Comparison of ENCODE assay signal across 11 cellular contexts in the genomic region with DNA sequence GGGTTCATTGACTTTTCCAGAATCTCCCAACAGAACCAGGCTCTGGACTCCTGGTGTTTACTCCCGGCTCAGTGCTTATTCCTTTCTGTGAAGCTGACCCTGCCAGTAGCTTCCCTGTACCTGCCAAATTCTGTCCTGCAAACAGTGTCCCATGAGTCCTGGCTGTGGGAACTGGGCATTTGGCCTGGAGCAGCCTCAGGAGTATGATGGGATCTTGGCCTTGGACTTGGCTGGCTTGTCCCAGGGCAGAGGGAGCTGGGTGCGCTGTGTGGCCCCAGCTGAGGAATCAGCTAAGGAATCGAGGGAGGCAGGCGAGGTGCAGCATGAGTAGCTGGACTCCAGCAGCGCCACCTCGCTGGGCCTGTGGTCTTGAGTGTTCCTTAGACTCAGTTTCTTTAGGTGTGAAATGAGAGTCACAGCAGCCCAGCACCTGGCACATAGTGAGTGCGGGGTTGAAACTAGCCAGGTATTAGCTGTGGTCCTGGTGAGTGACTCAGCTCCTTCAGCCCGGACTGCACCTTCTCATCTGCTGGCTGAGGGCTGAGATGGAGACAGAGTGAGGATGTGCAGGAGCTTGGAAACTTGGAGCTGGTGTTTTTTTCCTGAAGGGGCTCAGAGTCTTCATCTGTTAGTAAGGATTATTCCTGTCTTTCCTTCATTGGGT. TPM values are rescaled to one million over a fixed set of nuclear protein-coding genes. Genes with fewer than 3 reads are reported as not detected.
DNase-seq lines count a peak whose midpoint lies in the region; ATAC-seq and TF ChIP-seq lines count a peak whose summit lies in the region.
"Had no signal": no experiment of that assay in that cellular context is flagged by ENCODE, and none has a peak within 500 bp of the region (broad histone marks: within the 10 kb centered on the region; RNA-seq: fewer than 3 reads in every experiment).

No MANE protein-coding gene starts in this region.

- ATAC-seq in HG03342 (IDR thresholded peaks at IDR 0.05; ENCODE audit: unreplicated experiment): no peak
- ATAC-seq: sciatic nerve had no signal

- CTCF ChIA-PET in CD4-positive, alpha-beta memory T cell (lab: Charles Lee; ENCODE audit: partially characterized antibody): interaction anchor here (1.0 kb wide), 1 partner anchor 31 kb away, joined by 3 read pairs; no protein-coding TSS in a partner anchor
- CTCF ChIA-PET in RWPE1 (lab: Yijun Ruan, JAX): interaction anchor here (0.9 to 1.8 kb wide), 2 partner anchors 10 to 96 kb away, joined by 3 to 7 read pairs; no protein-coding TSS in a partner anchor

- peaks cover 17% of the 10 kb centered on the region for H3K4me1 ChIP-seq in CD4-positive, alpha-beta memory T cell (ENCODE audit: insufficient read depth, low read length)
- no peaks in the 10 kb centered on the region for H3K4me1 ChIP-seq in endodermal cell (ENCODE audit: control insufficient read depth, insufficient read depth, low read length)
- peaks cover 21 to 24% of the 10 kb centered on the region in 2 experiments for H3K4me1 ChIP-seq in neutrophil (ENCODE audit: control insufficient read depth in 1 of 2, insufficient read depth in 1 of 2, low read depth in 1 of 2, low read length in 1 of 2)

- no peak overlapping the region for H3K4me3 Mint-ChIP-seq in CD4-positive, alpha-beta memory T cell
- no peak overlapping the region for H3K4me3 Mint-ChIP-seq in endodermal cell

- H3K27me3 ChIP-seq in CD4-positive, alpha-beta memory T cell (ENCODE audit: insufficient read depth, low read length): no peaks in the 10 kb centered on the region
- H3K27me3 ChIP-seq in endodermal cell (ENCODE audit: control insufficient read depth, insufficient read depth, low read length, poor library complexity, severe bottlenecking) (no peaks in the 10 kb centered on the region), neutrophil (no peaks in the 10 kb centered on the region), MG63 (no peaks in the 10 kb centered on the region)

- POLR2A ChIA-PET in CD4-positive, alpha-beta memory T cell (lab: Charles Lee; ENCODE audit: partially characterized antibody): no interaction called here
- POLR2A ChIA-PET in RWPE1 (lab: Yijun Ruan, JAX; ENCODE audit: low non-redundant PET): interaction anchor here (1.3 kb wide), 1 partner anchor 10 kb away, joined by 7 read pairs; a partner anchor contains a TSS

- peaks cover 0 to 2% (median 0%) of the 10 kb centered on the region in 8 donors for H3K9me3 Mint-ChIP-seq in CD4-positive, alpha-beta memory T cell
- H3K9me3 Mint-ChIP-seq in endodermal cell: no peaks in the 10 kb centered on the region

- no peak for TF ChIP-seq CTCF in RWPE1 (conservative IDR thresholded peaks at IDR 0.05; ENCODE audit: low read depth)
- no peak for TF ChIP-seq CTCF in endodermal cell (conservative IDR thresholded peaks at IDR 0.05)
- TF ChIP-seq CTCF in neutrophil (IDR thresholded peaks at IDR 0.05): no peak

- H3K36me3 Mint-ChIP-seq in CD4-positive, alpha-beta memory T cell: peaks cover 31 to 61% of the 10 kb centered on the region in 2 donors
- H3K36me3 Mint-ChIP-seq in endodermal cell (ENCODE audit: low read depth): peaks cover 52% of the 10 kb centered on the region

- H3K9me3 ChIP-seq in CD4-positive, alpha-beta memory T cell (ENCODE audit: control insufficient read depth in 1 of 2, low read length in 2 of 2): no peaks in the 10 kb centered on the region
- H3K9me3 ChIP-seq in endodermal cell (ENCODE audit: control insufficient read depth, low read length) (no peaks in the 10 kb centered on the region), neutrophil (no peaks in the 10 kb centered on the region), MG63 (no peaks in the 10 kb centered on the region)

- no peak overlapping the region for H3K4me3 ChIP-seq in CD4-positive, alpha-beta memory T cell (ENCODE audit: low read length in 2 of 2)
- H3K4me3 ChIP-seq in endodermal cell (ENCODE audit: low read length): no peak overlapping the region
- no peak overlapping the region for H3K4me3 ChIP-seq in neutrophil (ENCODE audit: low read depth in 1 of 2, low read length in 1 of 2)
- no peak overlapping the region for H3K4me3 ChIP-seq in MG63

- no peak overlapping the region for H3K9ac ChIP-seq in endodermal cell (ENCODE audit: extremely low read depth, low read length, poor library complexity, severe bottlenecking)

- intact Hi-C loops in CD4-positive, alpha-beta memory T cell (cut with micrococcal nuclease): no loop called here

- peaks cover 29% of the 10 kb centered on the region for H3K36me3 ChIP-seq in CD4-positive, alpha-beta memory T cell (ENCODE audit: insufficient read depth, low read length)
- peaks cover 49% of the 10 kb centered on the region for H3K36me3 ChIP-seq in endodermal cell (ENCODE audit: control insufficient read depth, insufficient read depth, low read length)
- H3K36me3 ChIP-seq in neutrophil: peaks cover 53% of the 10 kb centered on the region
- H3K36me3 ChIP-seq in MG63: peaks cover 75% of the 10 kb centered on the region

- H3K27me3 Mint-ChIP-seq in CD4-positive, alpha-beta memory T cell: no peaks in the 10 kb centered on the region
- H3K27me3 Mint-ChIP-seq in endodermal cell (ENCODE audit: insufficient read depth): no peaks in the 10 kb centered on the region

- DNase-seq in CD4-positive, alpha-beta memory T cell: no peak
- no peak for DNase-seq in RWPE1 (ENCODE audit: low spot score)
- DNase-seq in endodermal cell: no peak
- DNase-seq in NCI-H526 (lab: John Stamatoyannopoulos, UW): no peak
- DNase-seq in MG63: no peak
- no peak for DNase-seq in activated effector memory CD4-positive, alpha-beta T cell treated with anti-CD3 and anti-CD28 coated beads, Interleukin-2, amount 50 U/mL, for 16 hours
- DNase-seq: activated CD8-positive, alpha-beta memory T cell treated with anti-CD3 and anti-CD28 coated beads, Interleukin-2, amount 50 U/mL, for 48 hours; SW 1271 had no signal

- 93% methylated on average over 7 to 8 of the region's 8 CpGs for WGBS in endodermal cell (ENCODE audit: insufficient coverage in 1 of 2, insufficient read length in 1 of 2), 2 experiments

- H3K27ac Mint-ChIP-seq in CD4-positive, alpha-beta memory T cell: peak overlapping the region in 4 of 7 donors; percentile 4 to 86 (median 64)
- peak overlapping the region; percentile 89 for H3K27ac Mint-ChIP-seq in endodermal cell

- H3K4me1 Mint-ChIP-seq in CD4-positive, alpha-beta memory T cell: peaks cover 28 to 41% (median 36%) of the 10 kb centered on the region in 4 donors
- H3K4me1 Mint-ChIP-seq in endodermal cell: no peaks in the 10 kb centered on the region

- H3K27ac ChIP-seq in CD4-positive, alpha-beta memory T cell (ENCODE audit: low read depth, low read length): no peak overlapping the region
- H3K27ac ChIP-seq in RWPE1 (peak overlapping the region; percentile 47), endodermal cell (ENCODE audit: low read depth, low read length) (no peak overlapping the region), neutrophil (peak overlapping the region; percentile 89)

RNA-seq across cellular contexts. Expression of a gene that starts 10.4 kb away (rescaled TPM):
- total RNA-seq in CD4-positive, alpha-beta memory T cell: 100 to 1,000 TPM; 156 to 163 TPM
- 10 to 100 TPM in 1 of 2 donors, 1 to 10 TPM in 1; 3.8 to 12.7 TPM for polyA plus RNA-seq in CD4-positive, alpha-beta memory T cell
- total RNA-seq in endodermal cell: 10 to 100 TPM; 67.1 to 90.3 TPM
- 82.3 TPM for polyA plus RNA-seq in endodermal cell (2013, experiment 1 of 2)
- polyA plus RNA-seq in endodermal cell (2013, experiment 2 of 2): 65.2 TPM
- total RNA-seq in MG63 (2014; rRNA removed; shearing (Covaris generic); ENCODE audit: low replicate concordance): 22.7 and 25.1 TPM in 2 replicates

RNA-seq across cellular contexts. Expression of a gene that starts 27.1 kb away (rescaled TPM):
- total RNA-seq in CD4-positive, alpha-beta memory T cell: 1 to 10 TPM; 1.7 to 1.9 TPM
- polyA plus RNA-seq in CD4-positive, alpha-beta memory T cell: 1 to 10 TPM in 1 of 2 donors, under 1 TPM in 1; 0.98 to 3.2 TPM
- total RNA-seq in endodermal cell: 1 to 10 TPM; 2.1 to 8.5 TPM
- 1.2 TPM for polyA plus RNA-seq in endodermal cell (2013, experiment 1 of 2)
- polyA plus RNA-seq in endodermal cell (2013, experiment 2 of 2): 1.1 TPM
- total RNA-seq in MG63 (2014; rRNA removed; shearing (Covaris generic); ENCODE audit: low replicate concordance): not detected in 2 replicates

RNA-seq across cellular contexts. Expression of a gene that starts 29.9 kb away (rescaled TPM):
- 10 to 100 TPM; 15.9 to 17.6 TPM for total RNA-seq in CD4-positive, alpha-beta memory T cell
- 10 to 100 TPM; 34.9 to 75.3 TPM for polyA plus RNA-seq in CD4-positive, alpha-beta memory T cell
- total RNA-seq in endodermal cell: 10 to 100 TPM; 56.3 to 56.6 TPM
- 36.7 TPM for polyA plus RNA-seq in endodermal cell (2013, experiment 1 of 2)
- polyA plus RNA-seq in endodermal cell (2013, experiment 2 of 2): 36.0 TPM
- 28.2 and 73.6 TPM in 2 replicates for total RNA-seq in MG63 (2014; rRNA removed; shearing (Covaris generic); ENCODE audit: low replicate concordance)

RNA-seq across cellular contexts. Expression of a gene that starts 43.8 kb away (rescaled TPM):
- 10 to 100 TPM; 25.2 to 26.2 TPM for total RNA-seq in CD4-positive, alpha-beta memory T cell
- polyA plus RNA-seq in CD4-positive, alpha-beta memory T cell: 1 to 10 TPM in 1 of 2 donors, under 1 TPM in 1; 0.31 to 1.4 TPM
- total RNA-seq in endodermal cell: 10 to 100 TPM; 23.6 to 32.5 TPM
- 22.4 TPM for polyA plus RNA-seq in endodermal cell (2013, experiment 1 of 2)
- polyA plus RNA-seq in endodermal cell (2013, experiment 2 of 2): 20.6 TPM
- 18.1 and 33.1 TPM in 2 replicates for total RNA-seq in MG63 (2014; rRNA removed; shearing (Covaris generic); ENCODE audit: low replicate concordance)

RNA-seq across cellular contexts. Expression of a gene that starts 47.9 kb away (rescaled TPM):
- 10 to 100 TPM; 38.8 to 39.8 TPM for total RNA-seq in CD4-positive, alpha-beta memory T cell
- 10 to 100 TPM; 19.7 to 31.2 TPM for polyA plus RNA-seq in CD4-positive, alpha-beta memory T cell
- 10 to 100 TPM in 1 of 2 donors, 1 to 10 TPM in 1; 9.5 to 14.5 TPM for total RNA-seq in endodermal cell
- polyA plus RNA-seq in endodermal cell (2013, experiment 1 of 2): 4.8 TPM
- 3.7 TPM for polyA plus RNA-seq in endodermal cell (2013, experiment 2 of 2)
- 8.5 and 16.8 TPM in 2 replicates for total RNA-seq in MG63 (2014; rRNA removed; shearing (Covaris generic); ENCODE audit: low replicate concordance)

Comparison
In these comparisons a context has a peak if more than half of its experiments do, and no peak if none do; other contexts are left out.
1. H3K27ac ChIP-seq: peak in RWPE1 (single experiment) and neutrophil (single experiment); none in CD4-positive, alpha-beta memory T cell (single experiment) and endodermal cell (single experiment).